Comparison of ENCODE assay signal across 21 cellular contexts in the genomic region with DNA sequence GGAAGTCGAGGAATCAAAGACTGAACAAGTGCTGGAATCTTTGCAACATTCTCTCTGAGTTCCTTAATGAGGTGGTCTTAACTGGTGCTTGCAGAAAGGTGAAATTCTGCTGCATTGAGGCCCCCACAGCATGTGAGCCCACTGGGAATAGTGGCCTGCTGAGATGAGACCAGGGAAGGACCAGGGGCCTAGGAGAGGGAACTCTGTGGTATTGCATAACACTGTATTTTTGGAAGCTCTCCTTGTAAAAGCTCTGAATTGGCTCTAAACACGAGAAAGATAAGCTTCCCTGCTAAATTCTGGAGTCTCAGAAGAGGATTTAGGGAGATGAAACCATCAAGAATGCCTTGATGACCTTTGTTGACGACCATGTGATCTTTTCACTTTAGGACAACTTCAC.
DNase-seq lines count a peak whose midpoint lies in the region; ATAC-seq, FAIRE-seq and TF ChIP-seq lines count a peak whose summit lies in the region.
"Had no signal": no experiment of that assay in that cellular context is flagged by ENCODE, and none has a peak within 500 bp of the region (broad histone marks: within the 10 kb centered on the region; RNA-seq: fewer than 3 reads in every experiment).

No MANE protein-coding gene starts in this region.

- H2AFZ ChIP-seq in HepG2 (ENCODE audit: low read length) = no peak overlapping the region
- H2AFZ ChIP-seq: GM23338 had no signal

- H3K9me3 ChIP-seq in HepG2 (ENCODE audit: low read length) (no peaks in the 10 kb centered on the region), right lobe of liver (no peaks in the 10 kb centered on the region), adipocyte (ENCODE audit: control insufficient read depth, low read length) (no peaks in the 10 kb centered on the region), aorta (ENCODE audit: control insufficient read depth, low read length) (no peaks in the 10 kb centered on the region), testis (no peaks in the 10 kb centered on the region)
- H3K9me3 ChIP-seq: A549 had no signal

- H3K27me3 ChIP-seq in HepG2 (ENCODE audit: control insufficient read depth in 1 of 2, insufficient read depth in 2 of 2, low read length in 2 of 2) (no peaks in the 10 kb centered on the region), right lobe of liver (no peaks in the 10 kb centered on the region), adipocyte (replicated peaks; ENCODE audit: control insufficient read depth, insufficient read depth, low read length) (no peaks in the 10 kb centered on the region), aorta (ENCODE audit: control insufficient read depth in 1 of 2, insufficient read depth in 2 of 2, low read length in 1 of 2) (no peaks in the 10 kb centered on the region), testis (no peaks in the 10 kb centered on the region)

- 0% methylated on average over 3 of the region's 3 CpGs for WGBS in HepG2 (ENCODE audit: low lambda C conversion rate)
- 46% methylated on average over 3 of the region's 3 CpGs for WGBS in right lobe of liver (ENCODE audit: insufficient coverage, low coverage, low lambda C conversion rate, missing lambda C conversion rate)
- WGBS in aorta, 2 donors = 65% methylated on average over 3 of the region's 3 CpGs
- WGBS in testis, 2 donors = 67 to 74% methylated on average over 3 of the region's 3 CpGs

- H3K4me3 ChIP-seq in HepG2 (replicated peaks in 1 of 3; ENCODE audit: insufficient read depth in 1 of 3, low read depth in 2 of 3, low read length in 3 of 3) = no peak overlapping the region
- no peak overlapping the region for H3K4me3 ChIP-seq in right lobe of liver
- no peak overlapping the region for H3K4me3 ChIP-seq in adipocyte (ENCODE audit: low read length)
- no peak overlapping the region for H3K4me3 ChIP-seq in aorta (ENCODE audit: low read length in 2 of 2)
- H3K4me3 ChIP-seq in testis = no peak overlapping the region
- H3K4me3 ChIP-seq: A549, GM23338 had no signal

- H3K27ac ChIP-seq in HepG2 (ENCODE audit: extremely low read length, insufficient read depth, low read length) = no peak overlapping the region
- H3K27ac ChIP-seq in right lobe of liver = no peak overlapping the region
- H3K27ac ChIP-seq in aorta (ENCODE audit: low read depth in 1 of 2, low read length in 2 of 2) = no peak overlapping the region
- H3K27ac ChIP-seq in testis = no peak overlapping the region
- H3K27ac ChIP-seq: A549 had no signal

- no peak for TF ChIP-seq CTCF in HepG2 (CRISPR knock-in tag; IDR thresholded peaks at IDR 0.05)
- no peak for TF ChIP-seq CTCF in right lobe of liver (IDR thresholded peaks at IDR 0.05)
- no peak for TF ChIP-seq CTCF in testis (IDR thresholded peaks at IDR 0.05)

- no peak for TF ChIP-seq RAD21 in HepG2 (CRISPR knock-in tag; IDR thresholded peaks at IDR 0.05)

- CTCF ChIA-PET in HepG2 (lab: Yijun Ruan, JAX; ENCODE audit: low intra/inter-chr PET ratio, low total read pairs) = no interaction called here

- in situ Hi-C loops in HepG2 (cut with HindIII; ENCODE audit: extremely low pct_ligation_motif_present, low pct_unique_long_range_greater_than_20kb) = no loop called here

- no TSS peak for BruUV-seq in HepG2 (replicated peaks; lab: Mats Ljungman, UMichigan)

- no peaks in the 10 kb centered on the region for H3K36me3 ChIP-seq in HepG2 (replicated peaks in 1 of 2; ENCODE audit: control insufficient read depth in 1 of 2, insufficient read depth in 2 of 2, low read length in 2 of 2)
- no peaks in the 10 kb centered on the region for H3K36me3 ChIP-seq in right lobe of liver
- no peaks in the 10 kb centered on the region for H3K36me3 ChIP-seq in adipocyte (ENCODE audit: control insufficient read depth, insufficient read depth, low read length, severe bottlenecking)
- H3K36me3 ChIP-seq in aorta (ENCODE audit: control insufficient read depth in 1 of 2, insufficient read depth in 2 of 2, low read length in 1 of 2) = no peaks in the 10 kb centered on the region
- no peaks in the 10 kb centered on the region for H3K36me3 ChIP-seq in testis (ENCODE audit: low read depth, missing control alignments)

- no peak for FAIRE-seq in HepG2 (lab: Jason Lieb, UNC)
- FAIRE-seq: A549, GM12892, GM19239 had no signal

- TF ChIP-seq POLR2A in HepG2 (IDR thresholded peaks at IDR 0.05; ENCODE audit: insufficient read depth in 1 of 2, low read depth in 2 of 2, low read length in 2 of 2) = no peak
- TF ChIP-seq POLR2A in right lobe of liver (IDR thresholded peaks at IDR 0.05) = no peak
- no peak for TF ChIP-seq POLR2A in testis (IDR thresholded peaks at IDR 0.05)

- H3K9ac ChIP-seq in HepG2 (ENCODE audit: insufficient read depth, low read depth, low read length) = no peak overlapping the region
- no peak overlapping the region for H3K9ac ChIP-seq in adipocyte (ENCODE audit: low read length)

- H3K79me2 ChIP-seq in HepG2 (ENCODE audit: insufficient read depth, low read length) = no peaks in the 10 kb centered on the region

- POLR2A ChIA-PET in HepG2 (lab: Yijun Ruan, JAX) = no interaction called here

- no peak for ATAC-seq in HepG2
- ATAC-seq in right lobe of liver = no peak
- ATAC-seq in aorta (ENCODE audit: low FRiP score) = peak; percentile 66
- no peak for ATAC-seq in GM19467 (IDR thresholded peaks at IDR 0.05; ENCODE audit: unreplicated experiment)
- ATAC-seq: A549, GM23338, HCT116 had no signal

- DNase-seq in HepG2 (ENCODE audit: low spot score) = no peak
- no peak for DNase-seq in right lobe of liver
- peak; percentile 28 for DNase-seq in adipocyte (ENCODE audit: low read depth)
- no peak for DNase-seq in aorta
- DNase-seq in testis = no peak
- DNase-seq: 8988T; ACHN; C1 segment of cervical spinal cord; Calu3; CD4-positive, alpha-beta memory T cell; COR-L47; DMS53; DMS79 treated with DMSO at 0.1 percent for 48 hours; GF-D8; H9 had no signal

- H3K4me1 ChIP-seq in HepG2 (ENCODE audit: insufficient read depth, low read length) (no peaks in the 10 kb centered on the region), right lobe of liver (no peaks in the 10 kb centered on the region), adipocyte (ENCODE audit: control insufficient read depth, insufficient read depth, low read length) (peaks cover 19% of the 10 kb centered on the region), aorta (ENCODE audit: control insufficient read depth in 1 of 2, insufficient read depth in 2 of 2, low read length in 2 of 2) (peaks cover 0 to 2% of the 10 kb centered on the region in 2 donors), testis (no peaks in the 10 kb centered on the region)
- H3K4me1 ChIP-seq: A549 had no signal

- intact Hi-C loops in HepG2 (cut with micrococcal nuclease; ENCODE audit: unreplicated experiment) = no loop called here
- intact Hi-C loops in right lobe of liver (cut with DNase I) = no loop called here
- intact Hi-C loops in aorta (cut with DNase I) = no loop called here
- intact Hi-C loops in testis (cut with DNase I; ENCODE audit: low total_unique reads) = no loop called here

- no peak overlapping the region for H3K4me2 ChIP-seq in HepG2 (ENCODE audit: low read depth, low read length)
- H3K4me2 ChIP-seq: A549, GM23338 had no signal

- H4K20me1 ChIP-seq in HepG2 (ENCODE audit: insufficient read depth, low read length) = no peaks in the 10 kb centered on the region

- TF ChIP-seq EP300 in HepG2 (IDR thresholded peaks at IDR 0.05; ENCODE audit: low read depth in 2 of 2, low read length in 2 of 2) (no peak), HepG2 (CRISPR knock-in tag; IDR thresholded peaks at IDR 0.05; ENCODE audit: borderline replicate concordance) (no peak)

TF ChIP-seq in HepG2, 621 proteins besides CTCF, POLR2A, EP300 and RAD21:
- peak; percentile 31; the same call in 1 of the 2 replicates for TF ChIP-seq CEBPB (IDR thresholded peaks at IDR 0.05; ENCODE audit: borderline replicate concordance, low read depth, low read length)
- no peak for TF ChIP-seq RFXAP (CRISPR knock-in tag; IDR thresholded peaks at IDR 0.05; ENCODE audit: borderline replicate concordance)
